ENCODE assay signal across 2 cellular contexts in the genomic region with DNA sequence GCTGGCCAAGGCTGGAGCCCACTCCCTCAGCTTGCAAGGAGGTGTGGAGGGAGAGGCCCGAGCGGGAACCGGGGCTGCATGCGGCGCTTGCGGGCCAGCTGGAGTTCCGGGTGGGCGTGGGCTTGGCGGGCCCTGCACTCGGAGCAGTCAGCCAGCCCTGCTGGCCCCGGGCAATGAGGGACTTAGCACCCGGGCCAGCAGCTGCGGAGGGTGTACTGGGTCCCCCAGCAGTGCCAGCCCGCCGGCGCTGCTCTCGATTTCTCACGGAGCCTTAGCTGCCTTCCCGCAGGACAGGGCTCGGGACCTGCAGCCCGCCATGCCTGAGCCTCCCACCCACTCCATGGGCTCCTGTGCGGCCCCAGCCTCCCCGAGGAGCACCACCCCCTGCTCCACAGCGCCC. TPM values are rescaled to one million over a fixed set of nuclear protein-coding genes. Genes with fewer than 3 reads are reported as not detected.
DNase-seq lines count a peak whose midpoint lies in the region.
"Not testable (repeated sequence)": the region's sequence is repeated elsewhere in the genome, so short reads cannot be mapped to it uniquely, and the experiment has no call there.

No MANE protein-coding gene starts in this region.

- not testable (repeated sequence) for DNase-seq in SJCRH30
- DNase-seq in mesenteric fat pad (ENCODE audit: low spot score) = peak; percentile 64

- not testable (repeated sequence) for H3K27me3 ChIP-seq in SJCRH30

- H3K4me3 ChIP-seq in SJCRH30 = peak overlapping the region; percentile 52

- not testable (repeated sequence) for H3K36me3 ChIP-seq in SJCRH30

- H3K4me1 ChIP-seq in SJCRH30 = not testable (repeated sequence)

- H3K27ac ChIP-seq in SJCRH30 = not testable (repeated sequence)

- H3K9me3 ChIP-seq in SJCRH30 (replicated peaks) = not testable (repeated sequence)

RNA-seq across cellular contexts. Expression of a gene that starts 5.1 kb away (rescaled TPM):
- 312 and 350 TPM in 2 replicates for total RNA-seq in SJCRH30 (2014; rRNA removed; shearing (Covaris generic))
- total RNA-seq in mesenteric fat pad = 143 TPM

RNA-seq across cellular contexts. Expression of a gene that starts 22.7 kb away (rescaled TPM):
- 25.1 and 27.2 TPM in 2 replicates for total RNA-seq in SJCRH30 (2014; rRNA removed; shearing (Covaris generic))
- 10.0 TPM for total RNA-seq in mesenteric fat pad
